Comparison of ENCODE assay signal across 8 cellular contexts in the genomic region with DNA sequence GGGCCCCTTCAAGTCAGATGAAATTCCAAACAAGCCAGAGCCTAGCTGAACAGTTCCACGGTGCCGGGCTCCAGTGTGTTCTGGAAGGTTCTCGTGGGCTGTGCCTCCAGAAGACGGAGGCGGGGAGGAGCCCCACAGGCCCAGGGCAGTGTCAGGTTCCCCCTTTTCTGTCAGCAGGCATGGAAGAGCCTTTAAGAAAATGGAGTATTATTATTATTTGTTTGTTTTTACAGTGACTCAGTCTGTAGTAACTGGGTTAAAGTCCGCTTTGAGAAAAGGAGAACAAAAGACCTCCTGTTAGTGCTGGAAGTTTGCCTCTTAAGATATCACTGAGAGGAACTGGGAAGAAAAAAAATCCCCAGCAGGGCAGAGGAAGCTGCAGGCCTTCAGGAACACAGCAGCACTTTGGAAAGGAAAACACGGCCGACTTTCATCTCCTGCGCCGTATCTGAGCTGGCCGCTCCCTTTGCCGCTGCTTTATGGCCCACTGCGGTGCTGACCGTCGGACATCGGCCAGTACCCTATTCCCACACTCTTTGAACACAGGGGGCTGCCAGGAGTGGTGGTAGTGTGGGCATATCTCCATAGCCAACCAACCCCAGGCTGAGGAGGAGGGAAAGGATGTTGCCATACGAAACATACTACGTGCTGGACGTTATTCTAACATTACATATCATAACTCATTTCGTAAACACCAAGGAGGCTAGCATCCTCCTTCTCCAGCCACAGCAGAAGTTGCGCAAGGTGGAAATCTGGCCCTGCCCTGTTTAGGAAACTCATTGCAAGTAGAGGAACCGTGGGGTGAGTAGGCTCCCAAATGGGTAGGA.
DNase-seq lines count a peak whose midpoint lies in the region; ATAC-seq and TF ChIP-seq lines count a peak whose summit lies in the region.

No MANE protein-coding gene starts in this region.

- peaks cover 27% of the 10 kb centered on the region for H3K4me1 ChIP-seq in mammary epithelial cell (ENCODE audit: insufficient read depth, low read length)

- no peak overlapping the region for H3K27ac Mint-ChIP-seq in activated CD4-positive, alpha-beta T cell treated with anti-CD3 and anti-CD28 coated beads, Interleukin-2, amount 10 ng/mL, durations not matched to agents 7 days and 5 days

- no peaks in the 10 kb centered on the region for H3K27me3 Mint-ChIP-seq in activated CD4-positive, alpha-beta T cell treated with anti-CD3 and anti-CD28 coated beads, Interleukin-2, amount 10 ng/mL, durations not matched to agents 7 days and 5 days

- in situ Hi-C loops in KBM-7 (cut with MboI; ENCODE audit: low pct_unique_long_range_greater_than_20kb, low sequenced_read_pairs) (no loop called here), mammary epithelial cell (cut with MboI; ENCODE audit: low sequenced_read_pairs in 2 of 2) (no loop called here)

- dilution Hi-C loops in mammary epithelial cell (cut with HindIII; ENCODE audit: low sequenced_read_pairs), result no loop called here

- no peaks in the 10 kb centered on the region for H3K27me3 ChIP-seq in mammary epithelial cell (ENCODE audit: insufficient read depth, low read length)

- CTCF ChIA-PET in mammary epithelial cell (lab: Charles Lee; ENCODE audit: low non-redundant PET), result interaction anchor here (0.7 kb wide), 1 partner anchor 676 kb away, joined by 4 read pairs; no protein-coding TSS in a partner anchor
- CTCF ChIA-PET in activated CD4-positive, alpha-beta T cell treated with anti-CD3 and anti-CD28 coated beads, Interleukin-2, amount 10 ng/mL, durations not matched to agents 7 days and 5 days (lab: Charles Lee), result interaction anchor here (0.9 kb wide), 1 partner anchor 10 kb away, joined by 5 read pairs; no protein-coding TSS in a partner anchor

- no peaks in the 10 kb centered on the region for H4K20me1 ChIP-seq in mammary epithelial cell (ENCODE audit: insufficient read depth, low read length)

- no peaks in the 10 kb centered on the region for H3K9me3 ChIP-seq in mammary epithelial cell (replicated peaks; ENCODE audit: insufficient read depth, low read length)

- TF ChIP-seq CTCF in mammary epithelial cell (conservative IDR thresholded peaks at IDR 0.05 in 1 of 2, IDR thresholded peaks at IDR 0.05 in 1 of 2; ENCODE audit: extremely low read depth in 1 of 2, insufficient read depth in 1 of 2, low read depth in 1 of 2, low read length in 2 of 2), result no peak

- peak overlapping the region; percentile 68 for H3K9ac ChIP-seq in mammary epithelial cell (ENCODE audit: insufficient read depth, low read length)

- peaks cover 9% of the 10 kb centered on the region for H3K4me1 Mint-ChIP-seq in activated CD4-positive, alpha-beta T cell treated with anti-CD3 and anti-CD28 coated beads, Interleukin-2, amount 10 ng/mL, durations not matched to agents 7 days and 5 days

- intact Hi-C loops in mammary epithelial cell (cut with micrococcal nuclease), result loop anchor here (2.0 to 5.0 kb wide), 2 partner anchors 78 to 188 kb away; no protein-coding TSS in a partner anchor
- intact Hi-C loops in left colon (cut with DNase I, micrococcal nuclease), result no loop called here

- peak; percentile 90 for ATAC-seq in left colon
- ATAC-seq in GM19395 (IDR thresholded peaks at IDR 0.05; ENCODE audit: unreplicated experiment), result no peak

- peak overlapping the region in 1 of 3 experiments; percentile 2 for H3K4me3 ChIP-seq in mammary epithelial cell (replicated peaks in 1 of 3; ENCODE audit: insufficient read depth in 1 of 3, low read depth in 2 of 3, low read length in 3 of 3)

- no peak overlapping the region for H3K4me3 Mint-ChIP-seq in activated CD4-positive, alpha-beta T cell treated with anti-CD3 and anti-CD28 coated beads, Interleukin-2, amount 10 ng/mL, durations not matched to agents 7 days and 5 days

- 8% methylated on average over 14 of the region's 22 CpGs for WGBS in mammary epithelial cell (ENCODE audit: low coverage, missing lambda C conversion rate)

- peak overlapping the region; percentile 84 for H2AFZ ChIP-seq in mammary epithelial cell (ENCODE audit: low read depth, low read length)

- H3K9me3 Mint-ChIP-seq in activated CD4-positive, alpha-beta T cell treated with anti-CD3 and anti-CD28 coated beads, Interleukin-2, amount 10 ng/mL, durations not matched to agents 7 days and 5 days, result peaks cover 4% of the 10 kb centered on the region

- peak overlapping the region; percentile 67 for H3K4me2 ChIP-seq in mammary epithelial cell (ENCODE audit: insufficient read depth, low read depth, low read length)

- no TSS peak for BruUV-seq in mammary epithelial cell (replicated peaks; lab: Mats Ljungman, UMichigan)

- H3K79me2 ChIP-seq in mammary epithelial cell (ENCODE audit: insufficient read depth, low read length), result no peaks in the 10 kb centered on the region

- DNase-seq in KBM-7 (peak; percentile 58), mammary epithelial cell (peak; percentile 94), left colon (peak; percentile 66 to 78), stromal cell of bone marrow (ENCODE audit: low read depth) (peak; percentile 90), DMS 273 treated with DMSO at 0.1 percent for 48 hours (lab: John Stamatoyannopoulos, UW) (no peak)
- no peak for DNase-seq in activated CD4-positive, alpha-beta T cell treated with anti-CD3 and anti-CD28 coated beads, Interleukin-2, amount 50 U/mL, for 48 hours
- no peak for DNase-seq in activated CD4-positive, alpha-beta T cell treated with anti-CD3 and anti-CD28 coated beads, Interleukin-2, amount 10 ng/mL, durations not matched to agents 7 days and 5 days

- no peaks in the 10 kb centered on the region for H3K36me3 ChIP-seq in mammary epithelial cell (ENCODE audit: insufficient read depth, low read length)

- H3K27ac ChIP-seq in mammary epithelial cell (ENCODE audit: insufficient read depth, low read depth, low read length), result peak overlapping the region; percentile 85

- POLR2A ChIA-PET in activated CD4-positive, alpha-beta T cell treated with anti-CD3 and anti-CD28 coated beads, Interleukin-2, amount 10 ng/mL, durations not matched to agents 7 days and 5 days (lab: Charles Lee), result no interaction called here

- peaks cover 2% of the 10 kb centered on the region for H3K36me3 Mint-ChIP-seq in activated CD4-positive, alpha-beta T cell treated with anti-CD3 and anti-CD28 coated beads, Interleukin-2, amount 10 ng/mL, durations not matched to agents 7 days and 5 days (ENCODE audit: low read depth)

Comparison
In these comparisons a context has a peak if more than half of its experiments do, and no peak if none do; other contexts are left out.
1. DNase-seq: peak in KBM-7 (single experiment), mammary epithelial cell (single experiment), left colon (2 of 2) and stromal cell of bone marrow (single experiment); none in DMS 273 treated with DMSO at 0.1 percent for 48 hours (single experiment), activated CD4-positive, alpha-beta T cell treated with anti-CD3 and anti-CD28 coated beads, Interleukin-2, amount 50 U/mL, for 48 hours (0 of 2) and activated CD4-positive, alpha-beta T cell treated with anti-CD3 and anti-CD28 coated beads, Interleukin-2, amount 10 ng/mL, durations not matched to agents 7 days and 5 days (single experiment).